ENCODE assay signal across 16 cellular contexts in genomic region chr1:31881698-31882000, GRCh38. TPM values are rescaled to one million over a fixed set of nuclear protein-coding genes. Genes with fewer than 3 reads are reported as not detected.
DNase-seq lines count a peak whose midpoint lies in the region; ATAC-seq, FAIRE-seq and TF ChIP-seq lines count a peak whose summit lies in the region.
"Had no signal": no experiment of that assay in that cellular context is flagged by ENCODE, and none has a peak within 500 bp of the region (broad histone marks: within the 10 kb centered on the region; RNA-seq: fewer than 3 reads in every experiment).

No MANE protein-coding gene starts in this region.

- H3K9me3 ChIP-seq in mammary epithelial cell (replicated peaks; ENCODE audit: insufficient read depth, low read length), result no peaks in the 10 kb centered on the region
- H3K9me3 ChIP-seq in K562 (replicated peaks; ENCODE audit: control insufficient read depth, insufficient read depth, low read depth, low read length), result no peaks in the 10 kb centered on the region
- no peaks in the 10 kb centered on the region for H3K9me3 ChIP-seq in thyroid gland
- H3K9me3 ChIP-seq: mucosa of descending colon, ovary had no signal

- H3K9ac ChIP-seq in mammary epithelial cell (ENCODE audit: insufficient read depth, low read length) (no peak overlapping the region), K562 (ENCODE audit: insufficient read depth in 1 of 2, low read depth in 2 of 2, low read length in 2 of 2) (no peak overlapping the region)

- peak overlapping the region; percentile 49 for H2AFZ ChIP-seq in mammary epithelial cell (ENCODE audit: low read depth, low read length)
- H2AFZ ChIP-seq in K562 (ENCODE audit: low read depth, low read length), result peak overlapping the region; percentile 41

- H3K27me3 Mint-ChIP-seq in MCF 10A (ENCODE audit: insufficient read depth, unreplicated experiment) (no peaks in the 10 kb centered on the region), memory B cell (no peaks in the 10 kb centered on the region)

- DNase-seq in mammary epithelial cell (no peak), MCF 10A (ENCODE audit: unreplicated experiment) (no peak), K562 (ENCODE audit: extremely low read depth in 1 of 4, low spot score in 3 of 4) (no peak), memory B cell (ENCODE audit: low spot score in 2 of 2) (no peak), thyroid gland (peak; percentile 57 to 66), lower leg skin (ENCODE audit: low spot score in 2 of 2) (no peak), NCI-H146 treated with DMSO at 0.1 percent for 48 hours (lab: John Stamatoyannopoulos, UW; ENCODE audit: unreplicated experiment) (no peak)
- DNase-seq: activated CD8-positive, alpha-beta memory T cell treated with anti-CD3 and anti-CD28 coated beads, Interleukin-2, amount 50 U/mL, for 4 hours; activated gamma-delta T cell treated with Interleukin-2 at 50 U/mL for 16 hours; erythroblast; mucosa of descending colon; ovary; T-helper 9 cell had no signal

- TF ChIP-seq POLR2A in K562 (conservative IDR thresholded peaks at IDR 0.05), result no peak
- peak in 1 of 2 donors; percentile 11 for TF ChIP-seq POLR2A in thyroid gland (IDR thresholded peaks at IDR 0.05)
- TF ChIP-seq POLR2A in lower leg skin (IDR thresholded peaks at IDR 0.05), result no peak

- H4K20me1 ChIP-seq in mammary epithelial cell (ENCODE audit: insufficient read depth, low read length) (no peaks in the 10 kb centered on the region), K562 (replicated peaks; ENCODE audit: control insufficient read depth, insufficient read depth, low read length) (no peaks in the 10 kb centered on the region)

- in situ Hi-C loops in mammary epithelial cell (cut with MboI; ENCODE audit: low sequenced_read_pairs in 2 of 2), result no loop called here
- in situ Hi-C loops in K562 (cut with MboI), result no loop called here

- H3K4me1 ChIP-seq in mammary epithelial cell (ENCODE audit: insufficient read depth, low read length), result no peaks in the 10 kb centered on the region
- peaks cover 6 to 29% of the 10 kb centered on the region in 2 experiments for H3K4me1 ChIP-seq in K562 (replicated peaks in 1 of 2; ENCODE audit: control insufficient read depth in 2 of 2, insufficient read depth in 2 of 2, low read length in 2 of 2)
- H3K4me1 ChIP-seq in thyroid gland, result peaks cover 11 to 23% of the 10 kb centered on the region in 2 donors

- BruUV-seq in mammary epithelial cell (replicated peaks; lab: Mats Ljungman, UMichigan) (no TSS peak), MCF 10A (replicated peaks; lab: Mats Ljungman, UMichigan) (no TSS peak), K562 (replicated peaks; lab: Mats Ljungman, UMichigan) (no TSS peak)

- H3K27ac Mint-ChIP-seq in MCF 10A (ENCODE audit: low read depth, unreplicated experiment), result no peak overlapping the region
- H3K27ac Mint-ChIP-seq in memory B cell, result no peak overlapping the region
- H3K27ac Mint-ChIP-seq: stimulated activated effector memory CD8-positive, alpha-beta T cell treated with anti-CD3 and anti-CD28 coated beads, Interleukin-12 subunit alpha, Interleukin-12 subunit beta, amount 100 ng/mL, for 72 hours had no signal

- H3K27me3 ChIP-seq in mammary epithelial cell (ENCODE audit: insufficient read depth, low read length) (no peaks in the 10 kb centered on the region), K562 (ENCODE audit: control insufficient read depth in 2 of 2, insufficient read depth in 2 of 2, low read length in 2 of 2) (no peaks in the 10 kb centered on the region), thyroid gland (no peaks in the 10 kb centered on the region)
- H3K27me3 ChIP-seq: ovary had no signal

- dilution Hi-C loops in mammary epithelial cell (cut with HindIII; ENCODE audit: low sequenced_read_pairs), result no loop called here

- no peak overlapping the region for H3K4me3 Mint-ChIP-seq in MCF 10A (ENCODE audit: unreplicated experiment)
- H3K4me3 Mint-ChIP-seq in memory B cell, result peak overlapping the region; percentile 43
- H3K4me3 Mint-ChIP-seq: stimulated activated effector memory CD8-positive, alpha-beta T cell treated with anti-CD3 and anti-CD28 coated beads, Interleukin-12 subunit alpha, Interleukin-12 subunit beta, amount 100 ng/mL, for 72 hours had no signal

- no peak overlapping the region for H3K27ac ChIP-seq in mammary epithelial cell (ENCODE audit: insufficient read depth, low read depth, low read length)
- no peak overlapping the region for H3K27ac ChIP-seq in K562 (ENCODE audit: extremely low read depth, low read depth, low read length)
- H3K27ac ChIP-seq in thyroid gland, result peak overlapping the region; percentile 8 to 57 (median 50)
- H3K27ac ChIP-seq: ovary had no signal

- no peak overlapping the region for H3K4me3 ChIP-seq in mammary epithelial cell (replicated peaks in 1 of 3; ENCODE audit: insufficient read depth in 1 of 3, low read depth in 2 of 3, low read length in 3 of 3)
- H3K4me3 ChIP-seq in K562, result no peak overlapping the region
- H3K4me3 ChIP-seq in thyroid gland (replicated peaks in 1 of 3), result no peak overlapping the region
- H3K4me3 ChIP-seq in lower leg skin (ENCODE audit: low read depth, poor library complexity, severe bottlenecking), result no peak overlapping the region
- H3K4me3 ChIP-seq: mucosa of descending colon, ovary had no signal

- no peaks in the 10 kb centered on the region for H3K36me3 Mint-ChIP-seq in MCF 10A (ENCODE audit: insufficient read depth, unreplicated experiment)
- no peaks in the 10 kb centered on the region for H3K36me3 Mint-ChIP-seq in memory B cell
- H3K36me3 Mint-ChIP-seq: stimulated activated effector memory CD8-positive, alpha-beta T cell treated with anti-CD3 and anti-CD28 coated beads, Interleukin-12 subunit alpha, Interleukin-12 subunit beta, amount 100 ng/mL, for 72 hours had no signal

- WGBS in mammary epithelial cell (ENCODE audit: low coverage, missing lambda C conversion rate), result 9% methylated on average over 5 of the region's 5 CpGs
- WGBS in K562 (ENCODE audit: insufficient coverage, low coverage, missing lambda C conversion rate), result 74% methylated on average over 5 of the region's 5 CpGs
- WGBS in thyroid gland, 2 donors, result 27 to 36% methylated on average over 5 of the region's 5 CpGs
- WGBS in lower leg skin, 2 donors, result 81% methylated on average over 5 of the region's 5 CpGs

- TF ChIP-seq CTCF in mammary epithelial cell (conservative IDR thresholded peaks at IDR 0.05 in 1 of 2, IDR thresholded peaks at IDR 0.05 in 1 of 2; ENCODE audit: extremely low read depth in 1 of 2, insufficient read depth in 1 of 2, low read depth in 1 of 2, low read length in 2 of 2) (no peak), MCF 10A (IDR thresholded peaks at IDR 0.05; ENCODE audit: unreplicated experiment) (no peak), K562 (IDR thresholded peaks at IDR 0.05 in 2 of 3, conservative IDR thresholded peaks at IDR 0.05 in 1 of 3; ENCODE audit: insufficient read depth in 2 of 3, low read depth in 1 of 3, low read length in 3 of 3) (no peak), thyroid gland (IDR thresholded peaks at IDR 0.05) (no peak), lower leg skin (IDR thresholded peaks at IDR 0.05) (no peak)

- no peak for TF ChIP-seq EP300 in K562 (IDR thresholded peaks at IDR 0.05; ENCODE audit: low read length)

- intact Hi-C loops in mammary epithelial cell (cut with micrococcal nuclease) (no loop called here), MCF 10A (cut with micrococcal nuclease) (no loop called here), K562 (cut with micrococcal nuclease) (loop anchor here (5.0 kb wide), 1 partner anchor 81 kb away; no protein-coding TSS in a partner anchor), thyroid gland (cut with DNase I) (no loop called here), lower leg skin (cut with DNase I; ENCODE audit: low total_unique reads) (no loop called here)

- H3K9me1 ChIP-seq in K562 (ENCODE audit: control insufficient read depth, insufficient read depth, low read length), result peaks cover 2% of the 10 kb centered on the region

- no peak for FAIRE-seq in K562 (lab: Jason Lieb, UNC)
- FAIRE-seq: islet of Langerhans had no signal

- no peaks in the 10 kb centered on the region for H3K79me2 ChIP-seq in mammary epithelial cell (ENCODE audit: insufficient read depth, low read length)
- no peaks in the 10 kb centered on the region for H3K79me2 ChIP-seq in K562 (ENCODE audit: control insufficient read depth, insufficient read depth, low read length)

- TF ChIP-seq RAD21 in K562 (CRISPR knock-in tag; conservative IDR thresholded peaks at IDR 0.05 in 1 of 2, IDR thresholded peaks at IDR 0.05 in 1 of 2), result no peak

- CTCF ChIA-PET in mammary epithelial cell (lab: Charles Lee; ENCODE audit: low non-redundant PET) (no interaction called here), MCF 10A (lab: Yijun Ruan, JAX) (interaction anchor here (0.8 to 1.7 kb wide), 2 partner anchors 10 to 119 kb away, joined by 3 read pairs; no protein-coding TSS in a partner anchor), K562 (lab: Yijun Ruan, JAX; ENCODE audit: low intra/inter-chr PET ratio) (interaction anchor here (0.6 kb wide), 1 partner anchor 104 kb away, joined by 3 read pairs; no protein-coding TSS in a partner anchor)

- H3K4me2 ChIP-seq in mammary epithelial cell (ENCODE audit: insufficient read depth, low read depth, low read length) (no peak overlapping the region), K562 (ENCODE audit: insufficient read depth, low read length) (no peak overlapping the region)

- H3K9me3 Mint-ChIP-seq in MCF 10A (ENCODE audit: unreplicated experiment), result no peaks in the 10 kb centered on the region
- H3K9me3 Mint-ChIP-seq in memory B cell, result no peaks in the 10 kb centered on the region
- H3K9me3 Mint-ChIP-seq: stimulated activated effector memory CD8-positive, alpha-beta T cell treated with anti-CD3 and anti-CD28 coated beads, Interleukin-12 subunit alpha, Interleukin-12 subunit beta, amount 100 ng/mL, for 72 hours had no signal

- H3K4me1 Mint-ChIP-seq in MCF 10A (ENCODE audit: insufficient read depth, unreplicated experiment) (peaks cover under 1% of the 10 kb centered on the region), memory B cell (peaks cover 22% of the 10 kb centered on the region)

- ATAC-seq in K562 (no peak), memory B cell (ENCODE audit: low read depth) (no peak), HG02973 (IDR thresholded peaks at IDR 0.05; ENCODE audit: unreplicated experiment) (no peak)
- ATAC-seq: mucosa of descending colon; stimulated activated effector memory CD8-positive, alpha-beta T cell treated with anti-CD3 and anti-CD28 coated beads, Interleukin-12 subunit alpha, Interleukin-12 subunit beta, amount 100 ng/mL, for 72 hours had no signal

- no peaks in the 10 kb centered on the region for H3K36me3 ChIP-seq in mammary epithelial cell (ENCODE audit: insufficient read depth, low read length)
- no peaks in the 10 kb centered on the region for H3K36me3 ChIP-seq in K562 (ENCODE audit: control insufficient read depth, insufficient read depth, low read length)
- no peaks in the 10 kb centered on the region for H3K36me3 ChIP-seq in thyroid gland
- H3K36me3 ChIP-seq: ovary had no signal

- POLR2A ChIA-PET in MCF 10A (lab: Yijun Ruan, JAX) (interaction anchor here (0.6 to 0.9 kb wide), 2 partner anchors 9 to 22 kb away, joined by 3 to 4 read pairs; no protein-coding TSS in a partner anchor), K562 (lab: Yijun Ruan, JAX) (interaction anchor here (1.5 kb wide), 1 partner anchor 22 kb away, joined by 6 read pairs; no protein-coding TSS in a partner anchor)

RNA-seq across cellular contexts. Expression of gene PTP4A2, which starts 56.5 kb away (rescaled TPM):
- 100 to 1,000 TPM; 185 to 216 TPM for total RNA-seq in mammary epithelial cell
- polyA plus RNA-seq in mammary epithelial cell, result 95.8 TPM
- polyA minus RNA-seq in mammary epithelial cell, result 206 TPM
- total RNA-seq in MCF 10A (2022), result 196 and 220 TPM in 2 replicates
- 116 and 315 TPM in 2 replicates for total RNA-seq in K562 (2011; cell fraction: chromatin; rRNA removed; ENCODE audit: low replicate concordance)
- total RNA-seq in K562 (2011; cell fraction: nucleolus; rRNA removed), result 52.7 and 78.6 TPM in 2 replicates
- 175 and 257 TPM in 2 replicates for total RNA-seq in K562 (2011; cell fraction: nucleoplasm; rRNA removed)
- 316 and 345 TPM in 2 replicates for total RNA-seq in K562 (2014; rRNA removed)
- total RNA-seq in K562 (2014; rRNA removed; fragmentation: Illumina TruSeq; extraction: Trizol), result 620 and 713 TPM in 2 replicates
- total RNA-seq in K562 (2015; rRNA removed; fragmentation: Illumina TruSeq; extraction: Trizol), result 585 and 652 TPM in 2 replicates
- total RNA-seq in K562 (2021), result 429 and 432 TPM in 2 replicates
- 785 and 870 TPM in 2 replicates for polyA plus RNA-seq in K562 (2011; rRNA removed)
- 63.7 and 209 TPM in 2 replicates for polyA plus RNA-seq in K562 (2011; cell fraction: cytosol; rRNA removed)
- polyA plus RNA-seq in K562 (2011; cell fraction: nucleus; rRNA removed), result 124 and 204 TPM in 2 replicates
- 386 and 493 TPM in 2 replicates for polyA plus RNA-seq in K562 (2012)
- 528 and 852 TPM in 2 replicates for polyA plus RNA-seq in K562 (2014; fragmentation: Illumina TruSeq; extraction: Trizol)
- 100 to 1,000 TPM; 197 to 480 TPM for polyA plus RNA-seq in K562 (2014; fragmentation: Nextera tagmentation; extraction: Ambion mirVana)
- 219 and 255 TPM in 2 replicates for polyA plus RNA-seq in K562 (2014; rRNA removed)
- 693 and 694 TPM in 2 replicates for polyA minus RNA-seq in K562 (2011; rRNA and poly(A)+ RNA removed)
- 406 and 559 TPM in 2 replicates for polyA minus RNA-seq in K562 (2011; cell fraction: cytosol; rRNA and poly(A)+ RNA removed)
- 36.6 and 130 TPM in 2 replicates for polyA minus RNA-seq in K562 (2011; cell fraction: nucleus; rRNA and poly(A)+ RNA removed)
- total RNA-seq in thyroid gland, result 100 to 1,000 TPM; 204 to 507 (median 328) TPM
- 10 to 100 TPM; 40.9 to 92.8 (median 67.3) TPM for total RNA-seq in lower leg skin

Comparison
In these comparisons a context has a peak if more than half of its experiments do, and no peak if none do; other contexts are left out.
1. DNase-seq: peak in thyroid gland (2 of 2); none in mammary epithelial cell (single experiment), MCF 10A (single experiment), K562 (0 of 4), memory B cell (0 of 2), lower leg skin (0 of 2) and NCI-H146 treated with DMSO at 0.1 percent for 48 hours (single experiment).
2. H3K27ac ChIP-seq: peak in thyroid gland (3 of 3); none in mammary epithelial cell (single experiment) and K562 (single experiment).